Comparison of ENCODE assay signal across 12 cellular contexts in the genomic region with DNA sequence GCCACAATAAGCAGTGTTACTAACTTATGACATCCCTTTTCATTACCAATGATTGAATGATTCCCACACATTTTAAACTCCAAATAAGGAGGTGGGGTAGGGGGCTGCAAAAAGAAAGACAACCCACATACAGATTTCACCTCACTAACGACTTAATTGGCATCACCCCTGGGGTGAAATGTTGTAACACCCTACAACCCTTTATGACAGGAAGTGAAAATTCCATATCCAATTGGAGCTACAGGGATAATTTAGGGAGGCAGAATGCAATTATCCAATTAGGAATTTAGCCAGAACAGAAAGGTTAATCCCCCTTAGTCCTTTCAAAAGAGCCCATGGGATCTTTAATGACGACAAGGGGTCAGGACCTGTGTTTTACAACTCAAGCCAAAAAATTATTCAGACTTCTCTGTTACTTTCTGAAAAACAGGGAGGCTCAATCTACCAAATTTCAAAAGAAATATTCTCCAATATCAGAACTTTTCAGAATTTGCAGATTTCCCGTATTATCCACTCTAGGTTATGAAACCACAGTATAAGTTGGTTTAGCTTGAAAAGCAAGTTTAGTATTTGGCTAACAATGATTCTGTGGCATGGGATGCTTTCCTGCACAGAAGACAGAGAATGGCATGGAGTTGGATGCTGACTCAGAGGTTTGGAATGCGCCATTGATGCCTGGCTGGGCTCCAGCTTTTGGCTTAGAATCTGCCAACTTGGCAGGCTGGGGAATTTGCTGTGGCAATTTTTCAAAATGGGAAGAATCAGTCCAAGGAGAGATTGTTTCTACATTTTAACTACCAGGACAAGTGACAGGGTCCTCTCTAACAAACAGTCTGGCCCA.
DNase-seq lines count a peak whose midpoint lies in the region; ATAC-seq and FAIRE-seq lines count a peak whose summit lies in the region.
"Had no signal": no experiment of that assay in that cellular context is flagged by ENCODE, and none has a peak within 500 bp of the region (broad histone marks: within the 10 kb centered on the region; RNA-seq: fewer than 3 reads in every experiment).

No MANE protein-coding gene starts in this region.

- FAIRE-seq in frontal cortex (lab: Jason Lieb, UNC) = no peak

- H3K9ac ChIP-seq in NT2/D1 (ENCODE audit: insufficient read length, low read depth) = no peak overlapping the region

- H3K4me3 Mint-ChIP-seq in stimulated activated naive CD8-positive, alpha-beta T cell treated with anti-CD3 and anti-CD28 coated beads, Interleukin-15, amount 100 ng/mL, for 72 hours = no peak overlapping the region
- H3K4me3 Mint-ChIP-seq: activated naive CD8-positive, alpha-beta T cell had no signal

- no peaks in the 10 kb centered on the region for H3K36me3 ChIP-seq in NT2/D1 (ENCODE audit: insufficient read depth, insufficient read length, low read length)
- H3K36me3 ChIP-seq: HAP-1, tibial artery had no signal

- H3K27me3 Mint-ChIP-seq in stimulated activated naive CD8-positive, alpha-beta T cell treated with anti-CD3 and anti-CD28 coated beads, Interleukin-15, amount 100 ng/mL, for 72 hours = no peaks in the 10 kb centered on the region
- H3K27me3 Mint-ChIP-seq: activated naive CD8-positive, alpha-beta T cell had no signal

- peaks cover 0 to 7% of the 10 kb centered on the region in 2 donors for H3K9me3 Mint-ChIP-seq in stimulated activated naive CD8-positive, alpha-beta T cell treated with anti-CD3 and anti-CD28 coated beads, Interleukin-15, amount 100 ng/mL, for 72 hours

- no peak overlapping the region for H3K27ac Mint-ChIP-seq in stimulated activated naive CD8-positive, alpha-beta T cell treated with anti-CD3 and anti-CD28 coated beads, Interleukin-15, amount 100 ng/mL, for 72 hours
- H3K27ac Mint-ChIP-seq: activated naive CD8-positive, alpha-beta T cell had no signal

- no peak overlapping the region for H3K4me3 ChIP-seq in NT2/D1 (ENCODE audit: insufficient read length, low read depth)
- H3K4me3 ChIP-seq: HAP-1, tibial artery had no signal

- ATAC-seq in HG02571 (IDR thresholded peaks at IDR 0.05; ENCODE audit: unreplicated experiment) = no peak
- no peak for ATAC-seq in stimulated activated naive CD8-positive, alpha-beta T cell treated with anti-CD3 and anti-CD28 coated beads, Interleukin-15, amount 100 ng/mL, for 72 hours
- ATAC-seq in GM21447 (IDR thresholded peaks at IDR 0.05; ENCODE audit: unreplicated experiment) = no peak

- H3K4me1 ChIP-seq in NT2/D1 (ENCODE audit: insufficient read depth, insufficient read length) = no peaks in the 10 kb centered on the region
- H3K4me1 ChIP-seq: HAP-1 had no signal

- no peaks in the 10 kb centered on the region for H3K4me1 Mint-ChIP-seq in stimulated activated naive CD8-positive, alpha-beta T cell treated with anti-CD3 and anti-CD28 coated beads, Interleukin-15, amount 100 ng/mL, for 72 hours

- peak; percentile 15 for DNase-seq in GOT3 (lab: John Stamatoyannopoulos, UW)
- peak; percentile 54 for DNase-seq in NT2/D1 (ENCODE audit: low read depth, low spot score)
- DNase-seq in frontal cortex (ENCODE audit: low spot score in 2 of 2) = peak; percentile 12 to 17
- DNase-seq in pons (ENCODE audit: low spot score) = peak; percentile 68
- no peak for DNase-seq in stimulated activated naive CD8-positive, alpha-beta T cell treated with anti-CD3 and anti-CD28 coated beads, Interleukin-15, amount 100 ng/mL, for 72 hours
- no peak for DNase-seq in SKM-1 (lab: John Stamatoyannopoulos, UW; ENCODE audit: unreplicated experiment)
- DNase-seq: glutamatergic neuron, tibial artery had no signal

- peaks cover 72% of the 10 kb centered on the region for H3K27me3 ChIP-seq in NT2/D1 (ENCODE audit: insufficient read depth, insufficient read length)
- H3K27me3 ChIP-seq: tibial artery had no signal

- peaks cover 30% of the 10 kb centered on the region for H3K9me3 ChIP-seq in NT2/D1 (ENCODE audit: insufficient read depth, low read length)
- H3K9me3 ChIP-seq: HAP-1, tibial artery had no signal

Comparison
In these comparisons a context has a peak if more than half of its experiments do, and no peak if none do; other contexts are left out.
1. DNase-seq: peak in GOT3 (single experiment), NT2/D1 (single experiment), frontal cortex (2 of 2) and pons (single experiment); none in stimulated activated naive CD8-positive, alpha-beta T cell treated with anti-CD3 and anti-CD28 coated beads, Interleukin-15, amount 100 ng/mL, for 72 hours (0 of 2) and SKM-1 (single experiment).